8 cellular contexts compared by ENCODE assay signal in genomic region chr3:37054370-37054769, GRCh38.
DNase-seq lines count a peak whose midpoint lies in the region; ATAC-seq and TF ChIP-seq lines count a peak whose summit lies in the region.

No MANE protein-coding gene starts in this region.

- H3K27me3 Mint-ChIP-seq in natural killer cell (ENCODE audit: low read depth in 2 of 2), result no peaks in the 10 kb centered on the region

- ATAC-seq in GM19043 (IDR thresholded peaks at IDR 0.05; ENCODE audit: low read depth, unreplicated experiment) (peak; percentile 79), HG03342 (IDR thresholded peaks at IDR 0.05; ENCODE audit: unreplicated experiment) (peak; percentile 78), natural killer cell (no peak)

- peak overlapping the region; percentile 18 to 27 for H3K27ac Mint-ChIP-seq in natural killer cell

- H3K9me3 Mint-ChIP-seq in natural killer cell, result no peaks in the 10 kb centered on the region

- DNase-seq in AG08396 (ENCODE audit: low spot score) (peak; percentile 49), adipocyte (ENCODE audit: low read depth) (peak; percentile 82), natural killer cell (no peak), NCI-H526 (lab: John Stamatoyannopoulos, UW) (no peak), C1 segment of cervical spinal cord (lab: John Stamatoyannopoulos, UW) (no peak), NCI-H1105 treated with DMSO at 0.1 percent for 48 hours (lab: John Stamatoyannopoulos, UW) (no peak)

- H3K36me3 ChIP-seq in adipocyte (ENCODE audit: control insufficient read depth, insufficient read depth, low read length, severe bottlenecking), result peaks cover 63% of the 10 kb centered on the region

- H3K4me3 ChIP-seq in adipocyte (ENCODE audit: low read length), result peak overlapping the region; percentile 35

- H3K27me3 ChIP-seq in adipocyte (replicated peaks; ENCODE audit: control insufficient read depth, insufficient read depth, low read length), result no peaks in the 10 kb centered on the region

- H3K36me3 Mint-ChIP-seq in natural killer cell, result peaks cover 3% of the 10 kb centered on the region

- peak overlapping the region; percentile 55 for H3K9ac ChIP-seq in adipocyte (ENCODE audit: low read length)

- no peak for TF ChIP-seq CTCF in natural killer cell (IDR thresholded peaks at IDR 0.05)

- H3K4me3 Mint-ChIP-seq in natural killer cell, result no peak overlapping the region

- H3K9me3 ChIP-seq in adipocyte (ENCODE audit: control insufficient read depth, low read length), result no peaks in the 10 kb centered on the region

- intact Hi-C loops in natural killer cell (cut with micrococcal nuclease), result no loop called here

- peaks cover 56% of the 10 kb centered on the region for H3K4me1 ChIP-seq in adipocyte (ENCODE audit: control insufficient read depth, insufficient read depth, low read length)

- no peaks in the 10 kb centered on the region for H3K4me1 Mint-ChIP-seq in natural killer cell

Comparison
In these comparisons a context has a peak if more than half of its experiments do, and no peak if none do; other contexts are left out.
1. DNase-seq: peak in AG08396 (single experiment) and adipocyte (single experiment); none in natural killer cell (single experiment), NCI-H526 (0 of 2), C1 segment of cervical spinal cord (0 of 14) and NCI-H1105 treated with DMSO at 0.1 percent for 48 hours (single experiment).
2. ATAC-seq: peak in GM19043 (single experiment) and HG03342 (single experiment); none in natural killer cell (0 of 3).